In genomic region chr4:121654738-121655137, GRCh38 we compare ENCODE assay signal across 13 cellular contexts. TPM values are rescaled to one million over a fixed set of nuclear protein-coding genes. Genes with fewer than 3 reads are reported as not detected.
DNase-seq lines count a peak whose midpoint lies in the region; ATAC-seq and TF ChIP-seq lines count a peak whose summit lies in the region.
"Had no signal": no experiment of that assay in that cellular context is flagged by ENCODE, and none has a peak within 500 bp of the region (broad histone marks: within the 10 kb centered on the region; RNA-seq: fewer than 3 reads in every experiment).

No MANE protein-coding gene starts in this region.

- no peak for DNase-seq in BE2C
- no peak for DNase-seq in anterior cingulate cortex (lab: John Stamatoyannopoulos, UW)
- DNase-seq in activated naive CD4-positive, alpha-beta T cell treated with anti-CD3 and anti-CD28 coated beads, Interleukin-2, amount 50 U/mL, for 72 hours (ENCODE audit: low spot score in 2 of 2) = no peak
- DNase-seq in activated CD4-positive, CD25-positive, alpha-beta regulatory T cell treated with anti-CD3 and anti-CD28 coated beads, Interleukin-2, amount 50 U/mL, for 72 hours = no peak
- DNase-seq: dorsolateral prefrontal cortex, GDM1, left cardiac atrium, NCI-H526 treated with DMSO at 0.1 percent for 48 hours had no signal

- H3K27ac Mint-ChIP-seq in activated naive CD4-positive, alpha-beta T cell treated with anti-CD3 and anti-CD28 coated beads, Interleukin-2, amount 50 U/mL, for 72 hours = no peak overlapping the region
- H3K27ac Mint-ChIP-seq: stimulated activated memory B cell treated with anti-CD40 and anti-IgM and Interleukin-4, amounts not matched to agents 10 μg/mL and 1 μg/mL and 100 μg/mL, for 72 hours had no signal

- H3K9me3 ChIP-seq in BE2C = no peaks in the 10 kb centered on the region

- H3K9me3 Mint-ChIP-seq in activated naive CD4-positive, alpha-beta T cell treated with anti-CD3 and anti-CD28 coated beads, Interleukin-2, amount 50 U/mL, for 72 hours = no peaks in the 10 kb centered on the region

- TF ChIP-seq CTCF in BE2C (IDR thresholded peaks at IDR 0.05; ENCODE audit: low read depth, low read length) = no peak

- ATAC-seq in GM18508 (IDR thresholded peaks at IDR 0.05; ENCODE audit: insufficient read depth, unreplicated experiment) (peak; percentile 92), GM19468 (IDR thresholded peaks at IDR 0.05; ENCODE audit: extremely low read depth, unreplicated experiment) (peak; percentile 79), HG02885 (IDR thresholded peaks at IDR 0.05; ENCODE audit: poor library complexity, unreplicated experiment) (peak; percentile 90), HG03558 (IDR thresholded peaks at IDR 0.05; ENCODE audit: extremely low read depth, unreplicated experiment) (peak; percentile 86)
- no peak for ATAC-seq in activated naive CD4-positive, alpha-beta T cell treated with anti-CD3 and anti-CD28 coated beads, Interleukin-2, amount 50 U/mL, for 72 hours
- ATAC-seq: stimulated activated memory B cell treated with anti-CD40 and anti-IgM and Interleukin-4, amounts not matched to agents 10 μg/mL and 1 μg/mL and 100 μg/mL, for 72 hours had no signal

- H3K36me3 ChIP-seq in BE2C = no peaks in the 10 kb centered on the region

- H3K4me1 ChIP-seq in BE2C = no peaks in the 10 kb centered on the region

- H3K4me3 ChIP-seq in BE2C (ENCODE audit: low read depth, low read length) = no peak overlapping the region
- H3K4me3 ChIP-seq: dorsolateral prefrontal cortex had no signal

- H3K27me3 ChIP-seq in BE2C = no peaks in the 10 kb centered on the region

- H3K36me3 Mint-ChIP-seq in activated naive CD4-positive, alpha-beta T cell treated with anti-CD3 and anti-CD28 coated beads, Interleukin-2, amount 50 U/mL, for 72 hours = no peaks in the 10 kb centered on the region
- H3K36me3 Mint-ChIP-seq: stimulated activated memory B cell treated with anti-CD40 and anti-IgM and Interleukin-4, amounts not matched to agents 10 μg/mL and 1 μg/mL and 100 μg/mL, for 72 hours had no signal

RNA-seq across cellular contexts. Expression of gene ANXA5, which starts 42.0 kb away (rescaled TPM):
- 58.4 TPM for polyA plus RNA-seq in BE2C (2012; ENCODE audit: insufficient read depth, insufficient read length, low read depth)
- 100 to 1,000 TPM in 1 of 2 donors, 10 to 100 TPM in 1; 82.9 to 161 TPM for total RNA-seq in activated naive CD4-positive, alpha-beta T cell treated with anti-CD3 and anti-CD28 coated beads, Interleukin-2, amount 50 U/mL, for 72 hours

Comparison
In these comparisons a context has a peak if more than half of its experiments do, and no peak if none do; other contexts are left out.
1. ATAC-seq: peak in GM18508 (single experiment), GM19468 (single experiment), HG02885 (single experiment) and HG03558 (single experiment); none in activated naive CD4-positive, alpha-beta T cell treated with anti-CD3 and anti-CD28 coated beads, Interleukin-2, amount 50 U/mL, for 72 hours (0 of 2).